ENCODE assay signal across 2 cellular contexts in the genomic region with DNA sequence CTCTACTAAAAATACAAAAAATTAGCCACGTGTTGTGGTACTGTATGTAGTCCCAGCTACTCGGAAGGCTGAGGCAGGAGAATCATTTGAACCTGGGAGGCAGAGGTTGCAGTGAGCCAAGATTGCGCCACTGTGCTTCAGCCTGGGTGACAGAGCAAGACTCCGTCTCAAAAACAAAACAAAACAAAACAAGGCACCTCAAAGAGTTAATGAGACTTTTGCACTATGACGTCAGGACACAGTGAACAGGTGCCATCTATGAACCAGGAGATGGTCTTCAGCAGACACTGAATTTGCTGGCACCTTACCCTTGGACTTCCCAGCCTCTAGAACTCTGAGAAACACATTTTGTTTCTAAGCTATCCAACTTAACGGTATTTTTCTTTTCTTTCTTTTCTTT.
TF ChIP-seq lines count a peak whose summit lies in the region.
"Not testable (repeated sequence)": the region's sequence is repeated elsewhere in the genome, so short reads cannot be mapped to it uniquely, and the experiment has no call there.

No MANE protein-coding gene starts in this region.

TF ChIP-seq in HEK293, 187 proteins besides CTCF, POLR2A, EP300 and RAD21:
- peak; percentile 25; the same call in 1 of the 2 replicates for TF ChIP-seq ZNF629 (tag by site-specific recombination; IDR thresholded peaks at IDR 0.05)
- TF ChIP-seq ZBTB21 (tag by site-specific recombination; IDR thresholded peaks at IDR 0.05) = 0 out of 2 replicates have a peak, but pooled peaks have one; percentile 34
TF ChIP-seq in HEK293: peak in this region for 2; not testable (repeated sequence) for 185.

TF ChIP-seq in K562, 482 proteins besides CTCF, POLR2A, EP300 and RAD21:
- TF ChIP-seq TRIM24 (IDR thresholded peaks at IDR 0.05) (peak in 1 of 2 experiments; percentile 9; a peak in 1 of 4 replicates), ATF1 (tag; IDR thresholded peaks at IDR 0.05) (0 out of 2 replicates have a peak, but pooled peaks have one; percentile 19), MAX (CRISPR knock-in tag; IDR thresholded peaks at IDR 0.05) (peak; percentile 18; the same call in 1 of the 2 replicates), KLF6 (CRISPR knock-in tag; IDR thresholded peaks at IDR 0.05; ENCODE audit: borderline replicate concordance) (0 out of 2 replicates have a peak, but pooled peaks have one; percentile 56), CEBPB (tag; IDR thresholded peaks at IDR 0.05) (peak; percentile 59), ATF7 (IDR thresholded peaks at IDR 0.05) (peak; percentile 38; the same call in 1 of the 2 replicates), CREM (IDR thresholded peaks at IDR 0.05; ENCODE audit: low read depth) (0 out of 2 replicates have a peak, but pooled peaks have one; percentile 43), IRF9 (tag; IDR thresholded peaks at IDR 0.05) (0 out of 2 replicates have a peak, but pooled peaks have one; percentile 42)
- not testable (repeated sequence) for TF ChIP-seq ATF1 (CRISPR knock-in tag; IDR thresholded peaks at IDR 0.05)
- TF ChIP-seq, protein P1, sequence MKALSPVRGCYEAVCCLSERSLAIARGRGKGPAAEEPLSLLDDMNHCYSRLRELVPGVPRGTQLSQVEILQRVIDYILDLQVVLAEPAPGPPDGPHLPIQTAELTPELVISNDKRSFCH (CRISPR knock-in tag; IDR thresholded peaks at IDR 0.05) = not testable (repeated sequence)
- TF ChIP-seq, protein P1 (tag; IDR thresholded peaks at IDR 0.05) = 0 out of 2 replicates have a peak, but pooled peaks have one; percentile 15
